ENCODE assay signal across 1 cellular context in the genomic region with DNA sequence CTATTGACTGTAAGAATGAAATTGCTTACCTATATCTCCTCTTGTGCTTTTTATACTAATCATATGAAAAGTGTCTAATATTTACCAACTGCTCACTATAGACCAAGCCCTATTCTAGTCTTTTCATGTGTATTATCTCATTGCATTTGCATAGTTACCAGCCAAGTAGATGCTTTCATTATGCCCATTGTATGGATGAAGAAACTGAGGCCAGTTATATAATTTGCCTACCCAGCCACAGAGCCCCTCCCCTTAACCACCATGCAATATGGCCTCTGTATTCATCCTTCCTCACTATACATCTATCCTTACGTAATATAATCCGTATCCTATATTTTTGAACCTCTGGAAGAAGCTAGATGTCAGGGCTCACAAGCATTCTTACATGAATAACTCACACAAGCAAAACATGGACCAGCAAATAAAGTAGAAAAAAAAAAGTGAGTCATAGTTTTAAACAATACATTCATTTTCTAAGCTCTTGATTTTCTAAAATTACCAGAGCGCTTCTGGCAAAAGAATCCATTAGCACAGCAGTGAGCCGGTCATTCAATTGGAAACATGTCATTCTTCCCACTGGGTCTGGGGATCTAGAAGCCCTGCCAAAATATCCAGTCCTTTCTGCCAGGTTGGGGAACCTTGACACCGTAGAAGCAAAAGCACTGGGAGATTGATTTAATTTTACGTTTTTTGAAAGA.
TF ChIP-seq lines count a peak whose summit lies in the region.

No MANE protein-coding gene starts in this region.

TF ChIP-seq in K562, 482 proteins besides CTCF, POLR2A, EP300 and RAD21 (continued from another document):
- TF ChIP-seq, protein P1, sequence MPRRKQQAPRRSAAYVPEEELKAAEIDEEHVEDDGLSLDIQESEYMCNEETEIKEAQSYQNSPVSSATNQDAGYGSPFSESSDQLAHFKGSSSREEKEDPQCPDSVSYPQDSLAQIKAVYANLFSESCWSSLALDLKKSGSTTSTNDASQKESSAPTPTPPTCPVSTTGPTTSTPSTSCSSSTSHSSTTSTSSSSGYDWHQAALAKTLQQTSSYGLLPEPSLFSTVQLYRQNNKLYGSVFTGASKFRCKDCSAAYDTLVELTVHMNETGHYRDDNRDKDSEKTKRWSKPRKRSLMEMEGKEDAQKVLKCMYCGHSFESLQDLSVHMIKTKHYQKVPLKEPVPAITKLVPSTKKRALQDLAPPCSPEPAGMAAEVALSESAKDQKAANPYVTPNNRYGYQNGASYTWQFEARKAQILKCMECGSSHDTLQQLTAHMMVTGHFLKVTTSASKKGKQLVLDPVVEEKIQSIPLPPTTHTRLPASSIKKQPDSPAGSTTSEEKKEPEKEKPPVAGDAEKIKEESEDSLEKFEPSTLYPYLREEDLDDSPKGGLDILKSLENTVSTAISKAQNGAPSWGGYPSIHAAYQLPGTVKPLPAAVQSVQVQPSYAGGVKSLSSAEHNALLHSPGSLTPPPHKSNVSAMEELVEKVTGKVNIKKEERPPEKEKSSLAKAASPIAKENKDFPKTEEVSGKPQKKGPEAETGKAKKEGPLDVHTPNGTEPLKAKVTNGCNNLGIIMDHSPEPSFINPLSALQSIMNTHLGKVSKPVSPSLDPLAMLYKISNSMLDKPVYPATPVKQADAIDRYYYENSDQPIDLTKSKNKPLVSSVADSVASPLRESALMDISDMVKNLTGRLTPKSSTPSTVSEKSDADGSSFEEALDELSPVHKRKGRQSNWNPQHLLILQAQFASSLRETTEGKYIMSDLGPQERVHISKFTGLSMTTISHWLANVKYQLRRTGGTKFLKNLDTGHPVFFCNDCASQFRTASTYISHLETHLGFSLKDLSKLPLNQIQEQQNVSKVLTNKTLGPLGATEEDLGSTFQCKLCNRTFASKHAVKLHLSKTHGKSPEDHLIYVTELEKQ (CRISPR knock-in tag; IDR thresholded peaks at IDR 0.05): no peak
- TF ChIP-seq, protein P2, sequence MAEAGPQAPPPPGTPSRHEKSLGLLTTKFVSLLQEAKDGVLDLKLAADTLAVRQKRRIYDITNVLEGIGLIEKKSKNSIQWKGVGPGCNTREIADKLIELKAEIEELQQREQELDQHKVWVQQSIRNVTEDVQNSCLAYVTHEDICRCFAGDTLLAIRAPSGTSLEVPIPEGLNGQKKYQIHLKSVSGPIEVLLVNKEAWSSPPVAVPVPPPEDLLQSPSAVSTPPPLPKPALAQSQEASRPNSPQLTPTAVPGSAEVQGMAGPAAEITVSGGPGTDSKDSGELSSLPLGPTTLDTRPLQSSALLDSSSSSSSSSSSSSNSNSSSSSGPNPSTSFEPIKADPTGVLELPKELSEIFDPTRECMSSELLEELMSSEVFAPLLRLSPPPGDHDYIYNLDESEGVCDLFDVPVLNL (CRISPR knock-in tag; IDR thresholded peaks at IDR 0.05; ENCODE audit: low read depth): no peak
- TF ChIP-seq ADNP (tag; IDR thresholded peaks at IDR 0.05): peak; percentile 66; the same call in 1 of the 2 replicates
- peak; percentile 89 for TF ChIP-seq RBM25 (IDR thresholded peaks at IDR 0.05; ENCODE audit: low read depth, low read length, severe bottlenecking)
- peak; percentile 55; the same call in 1 of the 2 replicates for TF ChIP-seq BCOR (IDR thresholded peaks at IDR 0.05)
TF ChIP-seq in K562: peak in this region for 3.
